In the genomic region with DNA sequence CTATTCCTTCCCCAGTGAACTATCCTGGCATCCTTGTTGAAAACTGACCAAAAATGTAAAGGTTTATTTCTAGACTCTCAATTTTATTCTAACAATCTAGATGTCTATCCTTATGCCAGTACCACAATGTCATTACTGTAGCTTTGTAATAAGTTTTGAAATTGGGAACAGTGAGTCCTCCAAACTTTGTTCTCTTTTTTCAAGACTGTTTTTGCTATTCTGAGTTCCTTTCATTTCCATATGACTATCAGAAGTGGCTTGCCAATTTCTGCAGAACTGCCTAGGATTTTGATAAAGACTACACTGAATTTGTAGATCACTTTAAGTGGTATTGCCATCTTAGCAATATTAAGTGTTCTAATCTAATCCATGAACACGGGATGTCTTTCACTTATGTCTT, we compare ENCODE assay signal across 21 cellular contexts.
"Had no signal": no experiment of that assay in that cellular context is flagged by ENCODE, and none has a peak within 500 bp of the region (broad histone marks: within the 10 kb centered on the region; RNA-seq: fewer than 3 reads in every experiment).

No MANE protein-coding gene starts in this region.

- H3K9ac ChIP-seq: parathyroid adenoma, SK-N-SH had no signal

- H3K27ac Mint-ChIP-seq: activated CD8-positive, alpha-beta memory T cell treated with anti-CD3 and anti-CD28 coated beads, Interleukin-2, amount 10 ng/mL, durations not matched to agents 7 days and 5 days; type B pancreatic cell had no signal

- FAIRE-seq: islet of Langerhans had no signal

- H3K27ac ChIP-seq: breast epithelium, parathyroid adenoma, suprapubic skin had no signal

- DNase-seq: activated CD4-positive, alpha-beta T cell treated with anti-CD3 and anti-CD28 coated beads, Interleukin-2, amount 50 U/mL, for 4 hours; activated CD8-positive, alpha-beta memory T cell treated with anti-CD3 and anti-CD28 coated beads, Interleukin-2, amount 10 ng/mL, durations not matched to agents 7 days and 5 days; activated gamma-delta T cell treated with Interleukin-2 at 50 U/mL for 16 hours; activated T-cell treated with anti-CD3 and anti-CD28 coated beads, Interleukin-2, amount 50 U/mL, for 4 hours; aorta; dorsolateral prefrontal cortex; erythroblast; left colon; retina; SK-N-SH; stimulated activated CD4-positive, alpha-beta T cell treated with anti-CD3 and anti-CD28 coated beads, Interleukin-2, amount 100 ng/mL, for 48 hours; stimulated activated naive CD4-positive, alpha-beta T cell; T-cell; T-helper 9 cell had no signal

- H3K4me3 Mint-ChIP-seq: activated CD8-positive, alpha-beta memory T cell treated with anti-CD3 and anti-CD28 coated beads, Interleukin-2, amount 10 ng/mL, durations not matched to agents 7 days and 5 days; activated T-cell treated with anti-CD3 and anti-CD28 coated beads, Interleukin-2, amount 50 U/mL, for 4 hours; T-cell; type B pancreatic cell had no signal

- H3K4me3 ChIP-seq: breast epithelium, dorsolateral prefrontal cortex, lung, suprapubic skin had no signal

- H3K27me3 ChIP-seq: breast epithelium, dorsolateral prefrontal cortex, suprapubic skin had no signal

- H2AFZ ChIP-seq: parathyroid adenoma had no signal

- ATAC-seq: activated CD4-positive, CD25-positive, alpha-beta regulatory T cell treated with anti-CD3 and anti-CD28 coated beads, Interleukin-2, amount 50 U/mL, for 24 hours; activated CD8-positive, alpha-beta memory T cell treated with anti-CD3 and anti-CD28 coated beads, Interleukin-2, amount 10 ng/mL, durations not matched to agents 7 days and 5 days; activated T-cell treated with anti-CD3 and anti-CD28 coated beads, Interleukin-2, amount 50 U/mL, for 4 hours; left colon; T-cell had no signal

- H3K9me3 Mint-ChIP-seq: activated T-cell treated with anti-CD3 and anti-CD28 coated beads, Interleukin-2, amount 50 U/mL, for 4 hours; T-cell; type B pancreatic cell had no signal

- H3K27me3 Mint-ChIP-seq: activated CD8-positive, alpha-beta memory T cell treated with anti-CD3 and anti-CD28 coated beads, Interleukin-2, amount 10 ng/mL, durations not matched to agents 7 days and 5 days; T-cell; type B pancreatic cell had no signal

- H3K4me2 ChIP-seq: SK-N-SH had no signal
